ENCODE assay signal across 1 cellular context in the genomic region with DNA sequence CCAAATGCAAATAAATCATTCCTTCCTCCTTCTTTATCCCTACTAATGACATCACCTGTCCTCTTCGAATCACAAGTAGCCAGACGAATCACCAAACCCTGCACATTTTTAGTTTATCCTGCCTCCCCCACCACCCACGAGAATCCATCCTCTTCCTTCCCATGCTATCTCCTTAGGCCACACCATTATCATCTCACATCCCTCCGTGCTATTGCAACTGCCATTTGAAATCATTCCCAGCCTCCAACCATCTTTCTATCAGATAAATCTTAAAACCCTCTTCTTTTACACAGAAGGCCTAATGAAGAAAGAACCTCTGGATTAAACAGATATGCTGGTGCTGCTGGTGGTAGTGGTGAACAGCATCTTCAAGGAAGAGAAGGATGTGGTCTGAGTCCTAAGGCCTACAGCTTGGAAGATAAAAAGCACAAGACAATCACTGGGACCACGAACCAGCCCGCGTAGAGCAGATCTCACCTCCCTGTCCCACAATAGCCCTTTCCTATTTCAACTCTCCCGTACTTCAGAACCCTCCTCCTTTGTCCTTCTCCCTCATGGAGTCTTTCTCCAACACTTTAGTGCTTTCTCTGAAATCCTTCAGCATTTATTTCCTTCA.
TF ChIP-seq lines count a peak whose summit lies in the region.

No MANE protein-coding gene starts in this region.

TF ChIP-seq in K562, 482 proteins besides CTCF, POLR2A, EP300 and RAD21 (continued from another document and continues in another):
- TF ChIP-seq, protein P1, sequence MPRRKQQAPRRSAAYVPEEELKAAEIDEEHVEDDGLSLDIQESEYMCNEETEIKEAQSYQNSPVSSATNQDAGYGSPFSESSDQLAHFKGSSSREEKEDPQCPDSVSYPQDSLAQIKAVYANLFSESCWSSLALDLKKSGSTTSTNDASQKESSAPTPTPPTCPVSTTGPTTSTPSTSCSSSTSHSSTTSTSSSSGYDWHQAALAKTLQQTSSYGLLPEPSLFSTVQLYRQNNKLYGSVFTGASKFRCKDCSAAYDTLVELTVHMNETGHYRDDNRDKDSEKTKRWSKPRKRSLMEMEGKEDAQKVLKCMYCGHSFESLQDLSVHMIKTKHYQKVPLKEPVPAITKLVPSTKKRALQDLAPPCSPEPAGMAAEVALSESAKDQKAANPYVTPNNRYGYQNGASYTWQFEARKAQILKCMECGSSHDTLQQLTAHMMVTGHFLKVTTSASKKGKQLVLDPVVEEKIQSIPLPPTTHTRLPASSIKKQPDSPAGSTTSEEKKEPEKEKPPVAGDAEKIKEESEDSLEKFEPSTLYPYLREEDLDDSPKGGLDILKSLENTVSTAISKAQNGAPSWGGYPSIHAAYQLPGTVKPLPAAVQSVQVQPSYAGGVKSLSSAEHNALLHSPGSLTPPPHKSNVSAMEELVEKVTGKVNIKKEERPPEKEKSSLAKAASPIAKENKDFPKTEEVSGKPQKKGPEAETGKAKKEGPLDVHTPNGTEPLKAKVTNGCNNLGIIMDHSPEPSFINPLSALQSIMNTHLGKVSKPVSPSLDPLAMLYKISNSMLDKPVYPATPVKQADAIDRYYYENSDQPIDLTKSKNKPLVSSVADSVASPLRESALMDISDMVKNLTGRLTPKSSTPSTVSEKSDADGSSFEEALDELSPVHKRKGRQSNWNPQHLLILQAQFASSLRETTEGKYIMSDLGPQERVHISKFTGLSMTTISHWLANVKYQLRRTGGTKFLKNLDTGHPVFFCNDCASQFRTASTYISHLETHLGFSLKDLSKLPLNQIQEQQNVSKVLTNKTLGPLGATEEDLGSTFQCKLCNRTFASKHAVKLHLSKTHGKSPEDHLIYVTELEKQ (CRISPR knock-in tag; IDR thresholded peaks at IDR 0.05) = no peak
- TF ChIP-seq CREM (IDR thresholded peaks at IDR 0.05; ENCODE audit: low read depth) = peak; percentile 76
- no peak for TF ChIP-seq SLC30A9 (CRISPR knock-in tag; IDR thresholded peaks at IDR 0.05)
- TF ChIP-seq GATAD2B (IDR thresholded peaks at IDR 0.05; ENCODE audit: borderline replicate concordance) = no peak
- TF ChIP-seq PCBP2 (IDR thresholded peaks at IDR 0.05; ENCODE audit: low read depth, low read length, poor library complexity, severe bottlenecking) = no peak
- no peak for TF ChIP-seq TEAD1 (CRISPR knock-in tag; IDR thresholded peaks at IDR 0.05)
- no peak for TF ChIP-seq U2AF2 (optimal IDR thresholded peaks at IDR 0.05; ENCODE audit: low read depth, low read length)
- TF ChIP-seq, protein P2, sequence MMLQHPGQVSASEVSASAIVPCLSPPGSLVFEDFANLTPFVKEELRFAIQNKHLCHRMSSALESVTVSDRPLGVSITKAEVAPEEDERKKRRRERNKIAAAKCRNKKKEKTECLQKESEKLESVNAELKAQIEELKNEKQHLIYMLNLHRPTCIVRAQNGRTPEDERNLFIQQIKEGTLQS (IDR thresholded peaks at IDR 0.05) = peak; percentile 58
- TF ChIP-seq, protein P2 (CRISPR knock-in tag; conservative IDR thresholded peaks at IDR 0.05) = no peak
- TF ChIP-seq ZNF644 (tag; IDR thresholded peaks at IDR 0.05; ENCODE audit: low read depth) = no peak
- TF ChIP-seq, protein P3, sequence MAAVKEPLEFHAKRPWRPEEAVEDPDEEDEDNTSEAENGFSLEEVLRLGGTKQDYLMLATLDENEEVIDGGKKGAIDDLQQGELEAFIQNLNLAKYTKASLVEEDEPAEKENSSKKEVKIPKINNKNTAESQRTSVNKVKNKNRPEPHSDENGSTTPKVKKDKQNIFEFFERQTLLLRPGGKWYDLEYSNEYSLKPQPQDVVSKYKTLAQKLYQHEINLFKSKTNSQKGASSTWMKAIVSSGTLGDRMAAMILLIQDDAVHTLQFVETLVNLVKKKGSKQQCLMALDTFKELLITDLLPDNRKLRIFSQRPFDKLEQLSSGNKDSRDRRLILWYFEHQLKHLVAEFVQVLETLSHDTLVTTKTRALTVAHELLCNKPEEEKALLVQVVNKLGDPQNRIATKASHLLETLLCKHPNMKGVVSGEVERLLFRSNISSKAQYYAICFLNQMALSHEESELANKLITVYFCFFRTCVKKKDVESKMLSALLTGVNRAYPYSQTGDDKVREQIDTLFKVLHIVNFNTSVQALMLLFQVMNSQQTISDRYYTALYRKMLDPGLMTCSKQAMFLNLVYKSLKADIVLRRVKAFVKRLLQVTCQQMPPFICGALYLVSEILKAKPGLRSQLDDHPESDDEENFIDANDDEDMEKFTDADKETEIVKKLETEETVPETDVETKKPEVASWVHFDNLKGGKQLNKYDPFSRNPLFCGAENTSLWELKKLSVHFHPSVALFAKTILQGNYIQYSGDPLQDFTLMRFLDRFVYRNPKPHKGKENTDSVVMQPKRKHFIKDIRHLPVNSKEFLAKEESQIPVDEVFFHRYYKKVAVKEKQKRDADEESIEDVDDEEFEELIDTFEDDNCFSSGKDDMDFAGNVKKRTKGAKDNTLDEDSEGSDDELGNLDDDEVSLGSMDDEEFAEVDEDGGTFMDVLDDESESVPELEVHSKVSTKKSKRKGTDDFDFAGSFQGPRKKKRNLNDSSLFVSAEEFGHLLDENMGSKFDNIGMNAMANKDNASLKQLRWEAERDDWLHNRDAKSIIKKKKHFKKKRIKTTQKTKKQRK (IDR thresholded peaks at IDR 0.05; ENCODE audit: borderline replicate concordance, low read depth, low read length) = no peak
- peak; percentile 58; the same call in 1 of the 2 replicates for TF ChIP-seq SMARCE1 (IDR thresholded peaks at IDR 0.05)
- TF ChIP-seq MCM2 (IDR thresholded peaks at IDR 0.05; ENCODE audit: low read depth) = no peak
- peak; percentile 99 for TF ChIP-seq CBFA2T3 (IDR thresholded peaks at IDR 0.05)
- TF ChIP-seq, protein P4, sequence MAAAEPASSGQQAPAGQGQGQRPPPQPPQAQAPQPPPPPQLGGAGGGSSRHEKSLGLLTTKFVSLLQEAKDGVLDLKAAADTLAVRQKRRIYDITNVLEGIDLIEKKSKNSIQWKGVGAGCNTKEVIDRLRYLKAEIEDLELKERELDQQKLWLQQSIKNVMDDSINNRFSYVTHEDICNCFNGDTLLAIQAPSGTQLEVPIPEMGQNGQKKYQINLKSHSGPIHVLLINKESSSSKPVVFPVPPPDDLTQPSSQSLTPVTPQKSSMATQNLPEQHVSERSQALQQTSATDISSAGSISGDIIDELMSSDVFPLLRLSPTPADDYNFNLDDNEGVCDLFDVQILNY (CRISPR knock-in tag; IDR thresholded peaks at IDR 0.05) = no peak
- no peak for TF ChIP-seq ZNF449 (CRISPR knock-in tag; IDR thresholded peaks at IDR 0.05)
- no peak for TF ChIP-seq NR2C2 (CRISPR knock-in tag; IDR thresholded peaks at IDR 0.05)
- no peak for TF ChIP-seq NR2C2 (tag; IDR thresholded peaks at IDR 0.05)
- no peak for TF ChIP-seq RBM39 (optimal IDR thresholded peaks at IDR 0.05; ENCODE audit: low read depth, low read length)
- TF ChIP-seq MITF (IDR thresholded peaks at IDR 0.05) = no peak
- no peak for TF ChIP-seq PURB (CRISPR knock-in tag; IDR thresholded peaks at IDR 0.05; ENCODE audit: low read depth)
- no peak for TF ChIP-seq ATF1 (CRISPR knock-in tag; IDR thresholded peaks at IDR 0.05)
- TF ChIP-seq ATF1 (tag; IDR thresholded peaks at IDR 0.05) = no peak
- peak; percentile 99 for TF ChIP-seq EGR1 (conservative IDR thresholded peaks at IDR 0.05)
- peak; percentile 67; the same call in 1 of the 2 replicates for TF ChIP-seq DPF2 (IDR thresholded peaks at IDR 0.05)
- TF ChIP-seq EP400 (IDR thresholded peaks at IDR 0.05) = no peak
- TF ChIP-seq RBM15 (IDR thresholded peaks at IDR 0.05; ENCODE audit: insufficient read depth, low read length) = no peak
- no peak for TF ChIP-seq TCF7 (IDR thresholded peaks at IDR 0.05; ENCODE audit: borderline replicate concordance)
- TF ChIP-seq KLF16 (IDR thresholded peaks at IDR 0.05) = peak; percentile 92
- TF ChIP-seq, protein P5, sequence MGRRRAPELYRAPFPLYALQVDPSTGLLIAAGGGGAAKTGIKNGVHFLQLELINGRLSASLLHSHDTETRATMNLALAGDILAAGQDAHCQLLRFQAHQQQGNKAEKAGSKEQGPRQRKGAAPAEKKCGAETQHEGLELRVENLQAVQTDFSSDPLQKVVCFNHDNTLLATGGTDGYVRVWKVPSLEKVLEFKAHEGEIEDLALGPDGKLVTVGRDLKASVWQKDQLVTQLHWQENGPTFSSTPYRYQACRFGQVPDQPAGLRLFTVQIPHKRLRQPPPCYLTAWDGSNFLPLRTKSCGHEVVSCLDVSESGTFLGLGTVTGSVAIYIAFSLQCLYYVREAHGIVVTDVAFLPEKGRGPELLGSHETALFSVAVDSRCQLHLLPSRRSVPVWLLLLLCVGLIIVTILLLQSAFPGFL (CRISPR knock-in tag; IDR thresholded peaks at IDR 0.05) = no peak
- TF ChIP-seq NFE2 (IDR thresholded peaks at IDR 0.05; ENCODE audit: low read depth) = no peak; the same call in 1 of the 2 replicates
- no peak for TF ChIP-seq STAT5B (CRISPR knock-in tag; IDR thresholded peaks at IDR 0.05)
- TF ChIP-seq TAF15 (IDR thresholded peaks at IDR 0.05; ENCODE audit: low read depth, low read length) = no peak
- TF ChIP-seq, protein P6, sequence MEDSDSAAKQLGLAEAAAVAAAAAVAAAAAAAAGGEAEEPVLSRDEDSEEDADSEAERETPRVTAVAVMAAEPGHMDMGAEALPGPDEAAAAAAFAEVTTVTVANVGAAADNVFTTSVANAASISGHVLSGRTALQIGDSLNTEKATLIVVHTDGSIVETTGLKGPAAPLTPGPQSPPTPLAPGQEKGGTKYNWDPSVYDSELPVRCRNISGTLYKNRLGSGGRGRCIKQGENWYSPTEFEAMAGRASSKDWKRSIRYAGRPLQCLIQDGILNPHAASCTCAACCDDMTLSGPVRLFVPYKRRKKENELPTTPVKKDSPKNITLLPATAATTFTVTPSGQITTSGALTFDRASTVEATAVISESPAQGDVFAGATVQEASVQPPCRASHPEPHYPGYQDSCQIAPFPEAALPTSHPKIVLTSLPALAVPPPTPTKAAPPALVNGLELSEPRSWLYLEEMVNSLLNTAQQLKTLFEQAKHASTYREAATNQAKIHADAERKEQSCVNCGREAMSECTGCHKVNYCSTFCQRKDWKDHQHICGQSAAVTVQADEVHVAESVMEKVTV (CRISPR knock-in tag; IDR thresholded peaks at IDR 0.05) = no peak
- TF ChIP-seq, protein P7, sequence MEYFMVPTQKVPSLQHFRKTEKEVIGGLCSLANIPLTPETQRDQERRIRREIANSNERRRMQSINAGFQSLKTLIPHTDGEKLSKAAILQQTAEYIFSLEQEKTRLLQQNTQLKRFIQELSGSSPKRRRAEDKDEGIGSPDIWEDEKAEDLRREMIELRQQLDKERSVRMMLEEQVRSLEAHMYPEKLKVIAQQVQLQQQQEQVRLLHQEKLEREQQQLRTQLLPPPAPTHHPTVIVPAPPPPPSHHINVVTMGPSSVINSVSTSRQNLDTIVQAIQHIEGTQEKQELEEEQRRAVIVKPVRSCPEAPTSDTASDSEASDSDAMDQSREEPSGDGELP (CRISPR knock-in tag; IDR thresholded peaks at IDR 0.05; ENCODE audit: borderline replicate concordance) = no peak
- TF ChIP-seq TCF15 (CRISPR knock-in tag; IDR thresholded peaks at IDR 0.05) = no peak
- peak; percentile 94 for TF ChIP-seq TEAD4 (IDR thresholded peaks at IDR 0.05; ENCODE audit: low read length)
- no peak for TF ChIP-seq TEAD4 (CRISPR knock-in tag; IDR thresholded peaks at IDR 0.05; ENCODE audit: borderline replicate concordance)
- no peak for TF ChIP-seq EZH2 (IDR thresholded peaks at IDR 0.05; ENCODE audit: borderline replicate concordance, low read depth, low read length)
